Comparison of ENCODE assay signal across 23 cellular contexts in genomic region chr20:63028461-63028921, GRCh38. TPM values are rescaled to one million over a fixed set of nuclear protein-coding genes. Genes with fewer than 3 reads are reported as not detected.
DNase-seq lines count a peak whose midpoint lies in the region; ATAC-seq, FAIRE-seq and TF ChIP-seq lines count a peak whose summit lies in the region.
"Had no signal": no experiment of that assay in that cellular context is flagged by ENCODE, and none has a peak within 500 bp of the region (broad histone marks: within the 10 kb centered on the region; RNA-seq: fewer than 3 reads in every experiment).

No MANE protein-coding gene starts in this region.

- no peaks in the 10 kb centered on the region for H3K9me3 ChIP-seq in BLaER1 treated with 17β-estradiol and CSF1 and Interleukin-3, amounts not matched to agents 10 nM and 100 nM (replicated peaks in 1 of 11)
- H3K9me3 ChIP-seq: adrenal gland, transverse colon had no signal

- H3K4me2 ChIP-seq in BLaER1 treated with 17β-estradiol and CSF1 and Interleukin-3, amounts not matched to agents 10 nM and 100 nM = peak overlapping the region; percentile 55 to 91 (median 67)
- H3K4me2 ChIP-seq: KMS-11 had no signal

- peak overlapping the region in 3 of 11 experiments; percentile 11 to 50 (median 44); a peak in 2 of 22 replicates for H3K9ac ChIP-seq in BLaER1 treated with 17β-estradiol and CSF1 and Interleukin-3, amounts not matched to agents 10 nM and 100 nM
- H3K9ac ChIP-seq: KMS-11 had no signal

- POLR2A ChIA-PET in naive thymus-derived CD8-positive, alpha-beta T cell (lab: Charles Lee) = interaction anchor here (0.8 to 1.6 kb wide), 6 partner anchors 9 to 127 kb away, joined by 3 to 9 read pairs (median 3); no protein-coding TSS in a partner anchor

- peak; percentile 13 for FAIRE-seq in GM12891 (lab: Jason Lieb, UNC)
- FAIRE-seq: G401.6, GM12878 had no signal

- H3K27ac Mint-ChIP-seq in chondrocyte (ENCODE audit: unreplicated experiment) = no peak overlapping the region
- peak overlapping the region in 4 of 10 donors; percentile 10 to 89 (median 80) for H3K27ac Mint-ChIP-seq in naive thymus-derived CD8-positive, alpha-beta T cell
- H3K27ac Mint-ChIP-seq: activated T-helper 17 cell treated with anti-CD3 and anti-CD28 coated beads, Interleukin-2, amount 50 U/mL, for 72 hours had no signal

- H3K4me3 ChIP-seq in BLaER1 treated with 17β-estradiol and CSF1 and Interleukin-3, amounts not matched to agents 10 nM and 100 nM = no peak overlapping the region; a peak in 1 of 20 replicates
- H3K4me3 ChIP-seq in foreskin fibroblast (ENCODE audit: low read depth in 1 of 2, low read length in 2 of 2) = no peak overlapping the region
- H3K4me3 ChIP-seq: adrenal gland, GM12878, transverse colon had no signal

- no peak overlapping the region for H3K4me3 Mint-ChIP-seq in chondrocyte (ENCODE audit: unreplicated experiment)
- peak overlapping the region in 6 of 10 donors; percentile 52 to 80 (median 68) for H3K4me3 Mint-ChIP-seq in naive thymus-derived CD8-positive, alpha-beta T cell
- H3K4me3 Mint-ChIP-seq: activated T-helper 17 cell treated with anti-CD3 and anti-CD28 coated beads, Interleukin-2, amount 50 U/mL, for 72 hours had no signal

- H3K9me3 Mint-ChIP-seq in chondrocyte (ENCODE audit: low read depth) = no peaks in the 10 kb centered on the region
- no peaks in the 10 kb centered on the region for H3K9me3 Mint-ChIP-seq in naive thymus-derived CD8-positive, alpha-beta T cell
- H3K9me3 Mint-ChIP-seq: activated T-helper 17 cell treated with anti-CD3 and anti-CD28 coated beads, Interleukin-2, amount 50 U/mL, for 72 hours had no signal

- H3K36me3 Mint-ChIP-seq in chondrocyte (ENCODE audit: low read depth) = no peaks in the 10 kb centered on the region
- H3K36me3 Mint-ChIP-seq in naive thymus-derived CD8-positive, alpha-beta T cell = no peaks in the 10 kb centered on the region

- H3K4me1 Mint-ChIP-seq in chondrocyte (ENCODE audit: low read depth) = peaks cover 3% of the 10 kb centered on the region
- H3K4me1 Mint-ChIP-seq in naive thymus-derived CD8-positive, alpha-beta T cell = peaks cover 4 to 31% (median 18%) of the 10 kb centered on the region in 4 donors
- H3K4me1 Mint-ChIP-seq: activated T-helper 17 cell treated with anti-CD3 and anti-CD28 coated beads, Interleukin-2, amount 50 U/mL, for 72 hours had no signal

- 0 out of 22 replicates have a peak, but pooled peaks cover 0 to 9% (median 0%) of the 10 kb centered on the region in 11 experiments for H4K20me1 ChIP-seq in BLaER1 treated with 17β-estradiol and CSF1 and Interleukin-3, amounts not matched to agents 10 nM and 100 nM

- peaks cover 42 to 92% (median 83%) of the 10 kb centered on the region in 10 experiments for H3K4me1 ChIP-seq in BLaER1 treated with 17β-estradiol and CSF1 and Interleukin-3, amounts not matched to agents 10 nM and 100 nM
- H3K4me1 ChIP-seq: adrenal gland had no signal

- H3K27me3 Mint-ChIP-seq in chondrocyte (ENCODE audit: low read depth) = peaks cover 43% of the 10 kb centered on the region
- H3K27me3 Mint-ChIP-seq in naive thymus-derived CD8-positive, alpha-beta T cell = peaks cover 0 to 32% (median 4%) of the 10 kb centered on the region in 5 donors

- H3K27me3 ChIP-seq in BLaER1 treated with 17β-estradiol and CSF1 and Interleukin-3, amounts not matched to agents 10 nM and 100 nM = peaks cover 8 to 65% (median 19%) of the 10 kb centered on the region in 11 experiments; a peak in 21 of 22 replicates

- ATAC-seq in naive thymus-derived CD8-positive, alpha-beta T cell = peak in 1 of 2 donors; percentile 45
- no peak for ATAC-seq in HG02642 (IDR thresholded peaks at IDR 0.05; ENCODE audit: poor library complexity, unreplicated experiment)
- ATAC-seq in HG03280 (IDR thresholded peaks at IDR 0.05; ENCODE audit: unreplicated experiment) = no peak
- ATAC-seq: activated T-helper 17 cell treated with anti-CD3 and anti-CD28 coated beads, Interleukin-2, amount 50 U/mL, for 72 hours; esophagus mucosa; sciatic nerve had no signal

- H3K27ac ChIP-seq in BLaER1 treated with 17β-estradiol and CSF1 and Interleukin-3, amounts not matched to agents 10 nM and 100 nM = no peak overlapping the region
- H3K27ac ChIP-seq: adrenal gland, KMS-11, transverse colon had no signal

- DNase-seq in GM12891 (ENCODE audit: insufficient read length, low spot score) (no peak), chondrocyte (ENCODE audit: low spot score) (peak; percentile 85), foreskin fibroblast (no peak)
- DNase-seq in naive thymus-derived CD8-positive, alpha-beta T cell = peak in 1 of 10 donors; percentile 50
- no peak for DNase-seq in activated T-cell treated with anti-CD3 and anti-CD28 coated beads, Interleukin-2, amount 50 U/mL, for 48 hours
- DNase-seq: activated CD4-positive, CD25-positive, alpha-beta regulatory T cell treated with anti-CD3 and anti-CD28 coated beads, Interleukin-2, amount 50 U/mL, for 72 hours; adrenal gland; AML-193; NCI-H187 treated with DMSO at 0.1 percent for 48 hours; NCI-H446 treated with DMSO at 0.1 percent for 48 hours; transverse colon had no signal

- TF ChIP-seq POLR2A in GM12891 (IDR thresholded peaks at IDR 0.05; ENCODE audit: low read depth, low read length) = no peak

- no peaks in the 10 kb centered on the region for H3K36me3 ChIP-seq in BLaER1 treated with 17β-estradiol and CSF1 and Interleukin-3, amounts not matched to agents 10 nM and 100 nM
- H3K36me3 ChIP-seq: adrenal gland, transverse colon had no signal

- TF ChIP-seq CTCF in chondrocyte (IDR thresholded peaks at IDR 0.05) (no peak), foreskin fibroblast (IDR thresholded peaks at IDR 0.05; ENCODE audit: low read depth, low read length) (no peak)

TF ChIP-seq in GM12891, 5 proteins besides CTCF, POLR2A, EP300 and RAD21:
- TF ChIP-seq POLR2AphosphoS5 (IDR thresholded peaks at IDR 0.05; ENCODE audit: low read depth, low read length) (no peak; the same call in 1 of the 2 replicates), TAF1 (IDR thresholded peaks at IDR 0.05; ENCODE audit: low read depth, low read length) (no peak), POU2F2 (IDR thresholded peaks at IDR 0.05; ENCODE audit: low read depth, low read length) (no peak), SPI1 (IDR thresholded peaks at IDR 0.05; ENCODE audit: low read depth, low read length) (no peak), PAX5 (IDR thresholded peaks at IDR 0.05; ENCODE audit: insufficient read depth, low read length, severe bottlenecking) (no peak)

RNA-seq across cellular contexts. Expression of gene BHLHE23, which starts 21.7 kb away (rescaled TPM):
- not detected for polyA plus RNA-seq in GM12891 (2012; ENCODE audit: low read depth, missing spikeins)
- total RNA-seq in chondrocyte = not detected in 3 replicates
- not detected for total RNA-seq in naive thymus-derived CD8-positive, alpha-beta T cell
- not detected for polyA plus RNA-seq in naive thymus-derived CD8-positive, alpha-beta T cell
- total RNA-seq: activated T-helper 17 cell treated with anti-CD3 and anti-CD28 coated beads, Interleukin-2, amount 50 U/mL, for 72 hours; adrenal gland; esophagus mucosa; left lobe of liver; mucosa of gallbladder; omental fat pad; sciatic nerve; transverse colon had no signal
- polyA plus RNA-seq: adrenal gland had no signal
